1 cellular context compared by ENCODE assay signal in the genomic region with DNA sequence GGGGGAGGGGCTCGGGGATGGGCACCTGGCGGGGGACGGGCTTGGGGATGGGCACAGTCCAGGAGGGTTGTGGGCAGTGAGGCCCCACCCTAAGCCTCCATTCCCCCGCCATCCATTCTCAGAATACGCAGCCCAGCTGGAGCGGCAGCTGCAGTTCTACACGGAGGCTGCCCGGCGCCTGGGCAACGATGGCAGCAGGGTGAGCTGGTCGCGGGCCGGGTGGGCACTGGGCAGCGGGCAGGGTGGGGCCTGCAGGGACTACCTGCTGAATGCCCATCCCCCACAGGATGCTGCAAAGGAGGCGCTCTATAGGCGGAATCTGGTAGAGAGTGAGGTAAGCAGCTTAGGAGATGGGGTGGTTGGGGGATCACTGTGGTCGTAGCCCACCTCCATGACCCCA.
A peak's percentile ranks its signal among the peaks of the same experiment; 100 is the strongest.
TF ChIP-seq lines count a peak whose summit lies in the region.

No MANE protein-coding gene starts in this region.

TF ChIP-seq in K562, 482 proteins besides CTCF, POLR2A, EP300 and RAD21:
- TF ChIP-seq, protein P1, sequence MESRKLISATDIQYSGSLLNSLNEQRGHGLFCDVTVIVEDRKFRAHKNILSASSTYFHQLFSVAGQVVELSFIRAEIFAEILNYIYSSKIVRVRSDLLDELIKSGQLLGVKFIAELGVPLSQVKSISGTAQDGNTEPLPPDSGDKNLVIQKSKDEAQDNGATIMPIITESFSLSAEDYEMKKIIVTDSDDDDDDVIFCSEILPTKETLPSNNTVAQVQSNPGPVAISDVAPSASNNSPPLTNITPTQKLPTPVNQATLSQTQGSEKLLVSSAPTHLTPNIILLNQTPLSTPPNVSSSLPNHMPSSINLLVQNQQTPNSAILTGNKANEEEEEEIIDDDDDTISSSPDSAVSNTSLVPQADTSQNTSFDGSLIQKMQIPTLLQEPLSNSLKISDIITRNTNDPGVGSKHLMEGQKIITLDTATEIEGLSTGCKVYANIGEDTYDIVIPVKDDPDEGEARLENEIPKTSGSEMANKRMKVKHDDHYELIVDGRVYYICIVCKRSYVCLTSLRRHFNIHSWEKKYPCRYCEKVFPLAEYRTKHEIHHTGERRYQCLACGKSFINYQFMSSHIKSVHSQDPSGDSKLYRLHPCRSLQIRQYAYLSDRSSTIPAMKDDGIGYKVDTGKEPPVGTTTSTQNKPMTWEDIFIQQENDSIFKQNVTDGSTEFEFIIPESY (CRISPR knock-in tag; IDR thresholded peaks at IDR 0.05) = peak; percentile 84
- TF ChIP-seq ZKSCAN3 (CRISPR knock-in tag; IDR thresholded peaks at IDR 0.05) = no peak
- TF ChIP-seq, protein P2, sequence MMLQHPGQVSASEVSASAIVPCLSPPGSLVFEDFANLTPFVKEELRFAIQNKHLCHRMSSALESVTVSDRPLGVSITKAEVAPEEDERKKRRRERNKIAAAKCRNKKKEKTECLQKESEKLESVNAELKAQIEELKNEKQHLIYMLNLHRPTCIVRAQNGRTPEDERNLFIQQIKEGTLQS (IDR thresholded peaks at IDR 0.05) = no peak
- TF ChIP-seq, protein P2 (CRISPR knock-in tag; conservative IDR thresholded peaks at IDR 0.05) = no peak
- no peak for TF ChIP-seq ZNF212 (CRISPR knock-in tag; IDR thresholded peaks at IDR 0.05)
- TF ChIP-seq, protein P3, sequence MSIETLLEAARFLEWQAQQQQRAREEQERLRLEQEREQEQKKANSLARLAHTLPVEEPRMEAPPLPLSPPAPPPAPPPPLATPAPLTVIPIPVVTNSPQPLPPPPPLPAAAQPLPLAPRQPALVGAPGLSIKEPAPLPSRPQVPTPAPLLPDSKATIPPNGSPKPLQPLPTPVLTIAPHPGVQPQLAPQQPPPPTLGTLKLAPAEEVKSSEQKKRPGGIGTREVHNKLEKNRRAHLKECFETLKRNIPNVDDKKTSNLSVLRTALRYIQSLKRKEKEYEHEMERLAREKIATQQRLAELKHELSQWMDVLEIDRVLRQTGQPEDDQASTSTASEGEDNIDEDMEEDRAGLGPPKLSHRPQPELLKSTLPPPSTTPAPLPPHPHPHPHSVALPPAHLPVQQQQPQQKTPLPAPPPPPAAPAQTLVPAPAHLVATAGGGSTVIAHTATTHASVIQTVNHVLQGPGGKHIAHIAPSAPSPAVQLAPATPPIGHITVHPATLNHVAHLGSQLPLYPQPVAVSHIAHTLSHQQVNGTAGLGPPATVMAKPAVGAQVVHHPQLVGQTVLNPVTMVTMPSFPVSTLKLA (conservative IDR thresholded peaks at IDR 0.05) = no peak
- TF ChIP-seq ZNF609 (CRISPR knock-in tag; IDR thresholded peaks at IDR 0.05; ENCODE audit: borderline replicate concordance) = no peak
- TF ChIP-seq HDAC3 (IDR thresholded peaks at IDR 0.05; ENCODE audit: borderline replicate concordance, partially characterized antibody) = no peak
- TF ChIP-seq CREB1 (IDR thresholded peaks at IDR 0.05) = no peak
- no peak for TF ChIP-seq CREB1 (CRISPR knock-in tag; IDR thresholded peaks at IDR 0.05)
- 0 out of 2 replicates have a peak, but pooled peaks have one; percentile 16 for TF ChIP-seq POLR2G (IDR thresholded peaks at IDR 0.05; ENCODE audit: low read depth, low read length)
- TF ChIP-seq, protein P4, sequence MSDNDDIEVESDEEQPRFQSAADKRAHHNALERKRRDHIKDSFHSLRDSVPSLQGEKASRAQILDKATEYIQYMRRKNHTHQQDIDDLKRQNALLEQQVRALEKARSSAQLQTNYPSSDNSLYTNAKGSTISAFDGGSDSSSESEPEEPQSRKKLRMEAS (CRISPR knock-in tag; IDR thresholded peaks at IDR 0.05) = no peak
- TF ChIP-seq JUND (IDR thresholded peaks at IDR 0.05; ENCODE audit: borderline replicate concordance, low read depth, low read length) = no peak
- no peak for TF ChIP-seq JUND (tag; IDR thresholded peaks at IDR 0.05; ENCODE audit: borderline replicate concordance, low read depth, low read length)
- TF ChIP-seq, protein P5, sequence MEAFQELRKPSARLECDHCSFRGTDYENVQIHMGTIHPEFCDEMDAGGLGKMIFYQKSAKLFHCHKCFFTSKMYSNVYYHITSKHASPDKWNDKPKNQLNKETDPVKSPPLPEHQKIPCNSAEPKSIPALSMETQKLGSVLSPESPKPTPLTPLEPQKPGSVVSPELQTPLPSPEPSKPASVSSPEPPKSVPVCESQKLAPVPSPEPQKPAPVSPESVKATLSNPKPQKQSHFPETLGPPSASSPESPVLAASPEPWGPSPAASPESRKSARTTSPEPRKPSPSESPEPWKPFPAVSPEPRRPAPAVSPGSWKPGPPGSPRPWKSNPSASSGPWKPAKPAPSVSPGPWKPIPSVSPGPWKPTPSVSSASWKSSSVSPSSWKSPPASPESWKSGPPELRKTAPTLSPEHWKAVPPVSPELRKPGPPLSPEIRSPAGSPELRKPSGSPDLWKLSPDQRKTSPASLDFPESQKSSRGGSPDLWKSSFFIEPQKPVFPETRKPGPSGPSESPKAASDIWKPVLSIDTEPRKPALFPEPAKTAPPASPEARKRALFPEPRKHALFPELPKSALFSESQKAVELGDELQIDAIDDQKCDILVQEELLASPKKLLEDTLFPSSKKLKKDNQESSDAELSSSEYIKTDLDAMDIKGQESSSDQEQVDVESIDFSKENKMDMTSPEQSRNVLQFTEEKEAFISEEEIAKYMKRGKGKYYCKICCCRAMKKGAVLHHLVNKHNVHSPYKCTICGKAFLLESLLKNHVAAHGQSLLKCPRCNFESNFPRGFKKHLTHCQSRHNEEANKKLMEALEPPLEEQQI (IDR thresholded peaks at IDR 0.05) = no peak
